8 cellular contexts compared by ENCODE assay signal in genomic region chr2:84879595-84880394, GRCh38. TPM values are rescaled to one million over a fixed set of nuclear protein-coding genes. Genes with fewer than 3 reads are reported as not detected.
DNase-seq lines count a peak whose midpoint lies in the region; ATAC-seq, FAIRE-seq and TF ChIP-seq lines count a peak whose summit lies in the region.

No MANE protein-coding gene starts in this region.

- H3K27me3 ChIP-seq in CD4-positive, CD25-positive, alpha-beta regulatory T cell (ENCODE audit: control insufficient read depth, insufficient read depth, low read length) = no peaks in the 10 kb centered on the region
- peaks cover 0 to 11% (median 4%) of the 10 kb centered on the region in 4 donors for H3K27me3 ChIP-seq in upper lobe of left lung

- DNase-seq in CD4-positive, CD25-positive, alpha-beta regulatory T cell = peak in 1 of 3 donors; percentile 46
- DNase-seq in activated naive CD8-positive, alpha-beta T cell treated with anti-CD3 and anti-CD28 coated beads, Interleukin-2, amount 10 ng/mL, durations not matched to agents 7 days and 5 days = no peak
- DNase-seq in lower leg skin (ENCODE audit: low spot score in 2 of 2) (peak in 1 of 2 donors; percentile 84), upper lobe of left lung (peak in 1 of 2 donors; percentile 58), C1 segment of cervical spinal cord (lab: John Stamatoyannopoulos, UW) (no peak), HTR-8/SVneo (ENCODE audit: insufficient read length, low spot score) (no peak)

- no peak for TF ChIP-seq EP300 in upper lobe of left lung (IDR thresholded peaks at IDR 0.05)

- no peak for ATAC-seq in CD4-positive, CD25-positive, alpha-beta regulatory T cell (ENCODE audit: low read depth in 2 of 2)
- ATAC-seq in GM19372 (IDR thresholded peaks at IDR 0.05; ENCODE audit: low read depth, unreplicated experiment) (peak; percentile 49), HG03442 (IDR thresholded peaks at IDR 0.05; ENCODE audit: unreplicated experiment) (peak; percentile 44), upper lobe of left lung (ENCODE audit: low FRiP score in 2 of 2) (no peak)
- ATAC-seq in activated naive CD8-positive, alpha-beta T cell treated with anti-CD3 and anti-CD28 coated beads, Interleukin-2, amount 10 ng/mL, durations not matched to agents 7 days and 5 days (ENCODE audit: low read depth) = peak; percentile 8

- TF ChIP-seq CTCF in lower leg skin (IDR thresholded peaks at IDR 0.05) (no peak), upper lobe of left lung (IDR thresholded peaks at IDR 0.05) (no peak)

- H3K9me3 ChIP-seq in CD4-positive, CD25-positive, alpha-beta regulatory T cell (ENCODE audit: control insufficient read depth in 2 of 2, low read length in 2 of 2) = no peaks in the 10 kb centered on the region
- H3K9me3 ChIP-seq in upper lobe of left lung = no peaks in the 10 kb centered on the region

- peaks cover 5% of the 10 kb centered on the region for H3K36me3 Mint-ChIP-seq in CD4-positive, CD25-positive, alpha-beta regulatory T cell
- peaks cover 16% of the 10 kb centered on the region for H3K36me3 Mint-ChIP-seq in activated naive CD8-positive, alpha-beta T cell treated with anti-CD3 and anti-CD28 coated beads, Interleukin-2, amount 10 ng/mL, durations not matched to agents 7 days and 5 days

- peak overlapping the region; percentile 78 for H3K27ac ChIP-seq in CD4-positive, CD25-positive, alpha-beta regulatory T cell (ENCODE audit: insufficient read depth, low read length, poor library complexity, severe bottlenecking)
- no peak overlapping the region for H3K27ac ChIP-seq in upper lobe of left lung

- intact Hi-C loops in lower leg skin (cut with DNase I; ENCODE audit: low total_unique reads) = loop anchor here (10.0 kb wide), 1 partner anchor 385 kb away; no protein-coding TSS in a partner anchor

- no peaks in the 10 kb centered on the region for H3K27me3 Mint-ChIP-seq in CD4-positive, CD25-positive, alpha-beta regulatory T cell
- no peaks in the 10 kb centered on the region for H3K27me3 Mint-ChIP-seq in activated naive CD8-positive, alpha-beta T cell treated with anti-CD3 and anti-CD28 coated beads, Interleukin-2, amount 10 ng/mL, durations not matched to agents 7 days and 5 days

- H3K36me3 ChIP-seq in CD4-positive, CD25-positive, alpha-beta regulatory T cell (ENCODE audit: control insufficient read depth, insufficient read depth, low read length) = no peaks in the 10 kb centered on the region
- no peaks in the 10 kb centered on the region for H3K36me3 ChIP-seq in upper lobe of left lung

- H3K4me1 Mint-ChIP-seq in CD4-positive, CD25-positive, alpha-beta regulatory T cell = peaks cover 28 to 66% (median 50%) of the 10 kb centered on the region in 4 donors
- H3K4me1 Mint-ChIP-seq in activated naive CD8-positive, alpha-beta T cell treated with anti-CD3 and anti-CD28 coated beads, Interleukin-2, amount 10 ng/mL, durations not matched to agents 7 days and 5 days = peaks cover 59% of the 10 kb centered on the region

- no peak for FAIRE-seq in HTR-8/SVneo (lab: Jason Lieb, UNC)

- peak overlapping the region; percentile 90 to 98 (median 96) for H3K4me3 Mint-ChIP-seq in CD4-positive, CD25-positive, alpha-beta regulatory T cell
- peak overlapping the region; percentile 95 for H3K4me3 Mint-ChIP-seq in activated naive CD8-positive, alpha-beta T cell treated with anti-CD3 and anti-CD28 coated beads, Interleukin-2, amount 10 ng/mL, durations not matched to agents 7 days and 5 days

- H3K4me3 ChIP-seq in CD4-positive, CD25-positive, alpha-beta regulatory T cell (ENCODE audit: low read depth, low read length) = peak overlapping the region; percentile 94
- H3K4me3 ChIP-seq in lower leg skin (ENCODE audit: low read depth, poor library complexity, severe bottlenecking) (peak overlapping the region; percentile 34), upper lobe of left lung (peak overlapping the region in 3 of 4 donors; percentile 55 to 74 (median 65))

- TF ChIP-seq POLR2A in lower leg skin (IDR thresholded peaks at IDR 0.05) = no peak
- TF ChIP-seq POLR2A in upper lobe of left lung (IDR thresholded peaks at IDR 0.05) = no peak

- 6 to 9% methylated on average over 36 to 43 of the region's 44 CpGs for WGBS in lower leg skin, 2 donors
- WGBS in upper lobe of left lung, 2 donors = 6 to 12% methylated on average over 34 to 44 of the region's 44 CpGs

- peak overlapping the region; percentile 92 to 95 (median 92) for H3K27ac Mint-ChIP-seq in CD4-positive, CD25-positive, alpha-beta regulatory T cell
- H3K27ac Mint-ChIP-seq in activated naive CD8-positive, alpha-beta T cell treated with anti-CD3 and anti-CD28 coated beads, Interleukin-2, amount 10 ng/mL, durations not matched to agents 7 days and 5 days = peak overlapping the region; percentile 95

- POLR2A ChIA-PET in activated naive CD8-positive, alpha-beta T cell treated with anti-CD3 and anti-CD28 coated beads, Interleukin-2, amount 10 ng/mL, durations not matched to agents 7 days and 5 days (lab: Charles Lee) = interaction anchor here (0.6 to 16.3 kb wide), 13 partner anchors 9 to 59 kb away, joined by 3 to 404 read pairs (median 12); partner anchors contain the start of gene TMSB10

- H3K4me1 ChIP-seq in CD4-positive, CD25-positive, alpha-beta regulatory T cell (ENCODE audit: control insufficient read depth, insufficient read depth, low read length, poor library complexity, severe bottlenecking) = peaks cover 54% of the 10 kb centered on the region
- H3K4me1 ChIP-seq in upper lobe of left lung = peaks cover 20 to 32% (median 27%) of the 10 kb centered on the region in 4 donors

- peaks cover 0 to 1% (median 0%) of the 10 kb centered on the region in 7 donors for H3K9me3 Mint-ChIP-seq in CD4-positive, CD25-positive, alpha-beta regulatory T cell
- no peaks in the 10 kb centered on the region for H3K9me3 Mint-ChIP-seq in activated naive CD8-positive, alpha-beta T cell treated with anti-CD3 and anti-CD28 coated beads, Interleukin-2, amount 10 ng/mL, durations not matched to agents 7 days and 5 days

RNA-seq across cellular contexts. Expression of gene TRABD2A, which starts 1.1 kb away (rescaled TPM):
- total RNA-seq in CD4-positive, CD25-positive, alpha-beta regulatory T cell = 48.8 TPM
- polyA plus RNA-seq in CD4-positive, CD25-positive, alpha-beta regulatory T cell = 10 to 100 TPM; 32.9 to 41.2 (median 38.7) TPM
- total RNA-seq in activated naive CD8-positive, alpha-beta T cell treated with anti-CD3 and anti-CD28 coated beads, Interleukin-2, amount 10 ng/mL, durations not matched to agents 7 days and 5 days = 10 to 100 TPM; 81.1 to 85.5 TPM
- 1 to 10 TPM in 2 of 4 donors, under 1 TPM in 1, not detected in 1; 0.17 to 2.1 (median 1.5) TPM for total RNA-seq in lower leg skin
- total RNA-seq in upper lobe of left lung = 10 to 100 TPM in 1 of 6 donors, 1 to 10 TPM in 5; 2.0 to 22.0 (median 6.2) TPM

RNA-seq across cellular contexts. Expression of gene TMSB10, which starts 25.7 kb away (rescaled TPM):
- total RNA-seq in CD4-positive, CD25-positive, alpha-beta regulatory T cell = 2,468 TPM
- polyA plus RNA-seq in CD4-positive, CD25-positive, alpha-beta regulatory T cell = over 10,000 TPM in 1 of 4 donors, 1,000 to 10,000 TPM in 3; 7,086 to 10,693 (median 8,015) TPM
- total RNA-seq in activated naive CD8-positive, alpha-beta T cell treated with anti-CD3 and anti-CD28 coated beads, Interleukin-2, amount 10 ng/mL, durations not matched to agents 7 days and 5 days = 1,000 to 10,000 TPM; 4,217 to 4,653 TPM
- total RNA-seq in lower leg skin (1,000 to 10,000 TPM in 2 of 4 donors, 100 to 1,000 TPM in 2; 774 to 1,415 (median 1,103) TPM), upper lobe of left lung (1,000 to 10,000 TPM; 1,275 to 5,234 (median 2,267) TPM)

Comparison
In these comparisons a context has a peak if more than half of its experiments do, and no peak if none do; other contexts are left out.
1. ATAC-seq: peak in GM19372 (single experiment), HG03442 (single experiment) and activated naive CD8-positive, alpha-beta T cell treated with anti-CD3 and anti-CD28 coated beads, Interleukin-2, amount 10 ng/mL, durations not matched to agents 7 days and 5 days (single experiment); none in CD4-positive, CD25-positive, alpha-beta regulatory T cell (0 of 2) and upper lobe of left lung (0 of 2).
2. H3K4me3 ChIP-seq: peak in every context shown above with its lines; median percentile 94 in CD4-positive, CD25-positive, alpha-beta regulatory T cell; 65 in upper lobe of left lung; 34 in lower leg skin.